In genomic region chr6:151440498-151440897, GRCh38 we compare ENCODE assay signal across 1 cellular context.
TF ChIP-seq lines count a peak whose summit lies in the region.

No MANE protein-coding gene starts in this region.

TF ChIP-seq in GM12878, 131 proteins besides CTCF, POLR2A, EP300 and RAD21:
- TF ChIP-seq, protein P1, sequence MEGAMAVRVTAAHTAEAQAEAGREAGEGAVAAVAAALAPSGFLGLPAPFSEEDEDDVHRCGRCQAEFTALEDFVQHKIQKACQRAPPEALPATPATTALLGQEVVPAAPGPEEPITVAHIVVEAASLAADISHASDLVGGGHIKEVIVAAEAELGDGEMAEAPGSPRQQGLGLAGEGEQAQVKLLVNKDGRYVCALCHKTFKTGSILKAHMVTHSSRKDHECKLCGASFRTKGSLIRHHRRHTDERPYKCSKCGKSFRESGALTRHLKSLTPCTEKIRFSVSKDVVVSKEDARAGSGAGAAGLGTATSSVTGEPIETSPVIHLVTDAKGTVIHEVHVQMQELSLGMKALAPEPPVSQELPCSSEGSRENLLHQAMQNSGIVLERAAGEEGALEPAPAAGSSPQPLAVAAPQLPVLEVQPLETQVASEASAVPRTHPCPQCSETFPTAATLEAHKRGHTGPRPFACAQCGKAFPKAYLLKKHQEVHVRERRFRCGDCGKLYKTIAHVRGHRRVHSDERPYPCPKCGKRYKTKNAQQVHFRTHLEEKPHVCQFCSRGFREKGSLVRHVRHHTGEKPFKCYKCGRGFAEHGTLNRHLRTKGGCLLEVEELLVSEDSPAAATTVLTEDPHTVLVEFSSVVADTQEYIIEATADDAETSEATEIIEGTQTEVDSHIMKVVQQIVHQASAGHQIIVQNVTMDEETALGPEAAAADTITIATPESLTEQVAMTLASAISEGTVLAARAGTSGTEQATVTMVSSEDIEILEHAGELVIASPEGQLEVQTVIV (IDR thresholded peaks at IDR 0.05; ENCODE audit: borderline replicate concordance, partially characterized antibody) = no peak
- TF ChIP-seq PAX5 (IDR thresholded peaks at IDR 0.05; ENCODE audit: borderline replicate concordance, low read depth, low read length) (no peak), BRCA1 (IDR thresholded peaks at IDR 0.05; ENCODE audit: low read depth, low read length) (no peak), ESRRA (IDR thresholded peaks at IDR 0.05; ENCODE audit: low read length) (no peak), RUNX3 (IDR thresholded peaks at IDR 0.05; ENCODE audit: low read length) (peak; percentile 34; the same call in 1 of the 2 replicates), NFXL1 (IDR thresholded peaks at IDR 0.05; ENCODE audit: borderline replicate concordance) (no peak), MXI1 (IDR thresholded peaks at IDR 0.05; ENCODE audit: low read depth, low read length) (0 out of 2 replicates have a peak, but pooled peaks have one; percentile 18), MYB (IDR thresholded peaks at IDR 0.05; ENCODE audit: borderline replicate concordance, low read depth, low read length) (no peak), SIX5 (IDR thresholded peaks at IDR 0.05; ENCODE audit: low read depth, low read length, severe bottlenecking) (no peak), CHD1 (IDR thresholded peaks at IDR 0.05; ENCODE audit: low read depth, low read length) (no peak), RCOR1 (conservative IDR thresholded peaks at IDR 0.05; ENCODE audit: low read depth, low read length) (no peak), CBX3 (IDR thresholded peaks at IDR 0.05; ENCODE audit: borderline replicate concordance, low read depth) (no peak), MEF2A (IDR thresholded peaks at IDR 0.05; ENCODE audit: insufficient read depth, low read depth, low read length) (peak; percentile 72), BHLHE40 (IDR thresholded peaks at IDR 0.05; ENCODE audit: borderline replicate concordance in 1 of 2, low read depth in 2 of 2, low read length in 1 of 2) (no peak), NFIC (IDR thresholded peaks at IDR 0.05; ENCODE audit: low read depth, low read length) (peak; percentile 27; the same call in 1 of the 2 replicates), MYC (IDR thresholded peaks at IDR 0.05; ENCODE audit: insufficient read depth, insufficient read length, insufficient replicate concordance, low read length, severe bottlenecking) (no peak), GATAD2B (conservative IDR thresholded peaks at IDR 0.05; ENCODE audit: low read depth) (no peak)
- TF ChIP-seq, protein P2, sequence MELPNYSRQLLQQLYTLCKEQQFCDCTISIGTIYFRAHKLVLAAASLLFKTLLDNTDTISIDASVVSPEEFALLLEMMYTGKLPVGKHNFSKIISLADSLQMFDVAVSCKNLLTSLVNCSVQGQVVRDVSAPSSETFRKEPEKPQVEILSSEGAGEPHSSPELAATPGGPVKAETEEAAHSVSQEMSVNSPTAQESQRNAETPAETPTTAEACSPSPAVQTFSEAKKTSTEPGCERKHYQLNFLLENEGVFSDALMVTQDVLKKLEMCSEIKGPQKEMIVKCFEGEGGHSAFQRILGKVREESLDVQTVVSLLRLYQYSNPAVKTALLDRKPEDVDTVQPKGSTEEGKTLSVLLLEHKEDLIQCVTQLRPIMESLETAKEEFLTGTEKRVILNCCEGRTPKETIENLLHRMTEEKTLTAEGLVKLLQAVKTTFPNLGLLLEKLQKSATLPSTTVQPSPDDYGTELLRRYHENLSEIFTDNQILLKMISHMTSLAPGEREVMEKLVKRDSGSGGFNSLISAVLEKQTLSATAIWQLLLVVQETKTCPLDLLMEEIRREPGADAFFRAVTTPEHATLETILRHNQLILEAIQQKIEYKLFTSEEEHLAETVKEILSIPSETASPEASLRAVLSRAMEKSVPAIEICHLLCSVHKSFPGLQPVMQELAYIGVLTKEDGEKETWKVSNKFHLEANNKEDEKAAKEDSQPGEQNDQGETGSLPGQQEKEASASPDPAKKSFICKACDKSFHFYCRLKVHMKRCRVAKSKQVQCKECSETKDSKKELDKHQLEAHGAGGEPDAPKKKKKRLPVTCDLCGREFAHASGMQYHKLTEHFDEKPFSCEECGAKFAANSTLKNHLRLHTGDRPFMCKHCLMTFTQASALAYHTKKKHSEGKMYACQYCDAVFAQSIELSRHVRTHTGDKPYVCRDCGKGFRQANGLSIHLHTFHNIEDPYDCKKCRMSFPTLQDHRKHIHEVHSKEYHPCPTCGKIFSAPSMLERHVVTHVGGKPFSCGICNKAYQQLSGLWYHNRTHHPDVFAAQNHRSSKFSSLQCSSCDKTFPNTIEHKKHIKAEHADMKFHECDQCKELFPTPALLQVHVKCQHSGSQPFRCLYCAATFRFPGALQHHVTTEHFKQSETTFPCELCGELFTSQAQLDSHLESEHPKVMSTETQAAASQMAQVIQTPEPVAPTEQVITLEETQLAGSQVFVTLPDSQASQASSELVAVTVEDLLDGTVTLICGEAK (IDR thresholded peaks at IDR 0.05; ENCODE audit: borderline replicate concordance) = no peak; the same call in 1 of the 2 replicates
- TF ChIP-seq, protein P3, sequence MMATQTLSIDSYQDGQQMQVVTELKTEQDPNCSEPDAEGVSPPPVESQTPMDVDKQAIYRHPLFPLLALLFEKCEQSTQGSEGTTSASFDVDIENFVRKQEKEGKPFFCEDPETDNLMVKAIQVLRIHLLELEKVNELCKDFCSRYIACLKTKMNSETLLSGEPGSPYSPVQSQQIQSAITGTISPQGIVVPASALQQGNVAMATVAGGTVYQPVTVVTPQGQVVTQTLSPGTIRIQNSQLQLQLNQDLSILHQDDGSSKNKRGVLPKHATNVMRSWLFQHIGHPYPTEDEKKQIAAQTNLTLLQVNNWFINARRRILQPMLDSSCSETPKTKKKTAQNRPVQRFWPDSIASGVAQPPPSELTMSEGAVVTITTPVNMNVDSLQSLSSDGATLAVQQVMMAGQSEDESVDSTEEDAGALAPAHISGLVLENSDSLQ (IDR thresholded peaks at IDR 0.05) = peak; percentile 75
